Comparison of ENCODE assay signal across 8 cellular contexts in genomic region chr9:120579139-120579749, GRCh38. TPM values are rescaled to one million over a fixed set of nuclear protein-coding genes. Genes with fewer than 3 reads are reported as not detected.
A peak's percentile ranks its signal among the peaks of the same experiment; 100 is the strongest.
DNase-seq lines count a peak whose midpoint lies in the region; ATAC-seq and TF ChIP-seq lines count a peak whose summit lies in the region.

No MANE protein-coding gene starts in this region.

- no peaks in the 10 kb centered on the region for H4K20me1 ChIP-seq in PC-9 (ENCODE audit: insufficient read depth)

- H3K27me3 ChIP-seq in PC-9 (ENCODE audit: insufficient read depth, low read depth): no peaks in the 10 kb centered on the region
- H3K27me3 ChIP-seq in naive thymus-derived CD4-positive, alpha-beta T cell (ENCODE audit: control insufficient read depth in 2 of 2, insufficient read depth in 2 of 2, low read length in 2 of 2): no peaks in the 10 kb centered on the region

- ATAC-seq in effector memory CD8-positive, alpha-beta T cell (replicated peaks): no peak
- ATAC-seq in naive thymus-derived CD4-positive, alpha-beta T cell: no peak
- no peak for ATAC-seq in GM19463 (IDR thresholded peaks at IDR 0.05; ENCODE audit: unreplicated experiment)

- peaks cover 1% of the 10 kb centered on the region for H3K9me3 Mint-ChIP-seq in activated naive CD4-positive, alpha-beta T cell treated with anti-CD3 and anti-CD28 coated beads, Interleukin-2, amount 10 ng/mL, durations not matched to agents 7 days and 5 days
- H3K9me3 Mint-ChIP-seq in effector memory CD8-positive, alpha-beta T cell: no peaks in the 10 kb centered on the region
- peaks cover 0 to 1% (median 0%) of the 10 kb centered on the region in 11 donors for H3K9me3 Mint-ChIP-seq in naive thymus-derived CD4-positive, alpha-beta T cell

- H3K4me1 Mint-ChIP-seq in activated naive CD4-positive, alpha-beta T cell treated with anti-CD3 and anti-CD28 coated beads, Interleukin-2, amount 10 ng/mL, durations not matched to agents 7 days and 5 days: peaks cover 68% of the 10 kb centered on the region
- peaks cover 27 to 42% of the 10 kb centered on the region in 2 donors for H3K4me1 Mint-ChIP-seq in effector memory CD8-positive, alpha-beta T cell (ENCODE audit: low read depth in 2 of 2)
- H3K4me1 Mint-ChIP-seq in naive thymus-derived CD4-positive, alpha-beta T cell: peaks cover 31 to 70% (median 63%) of the 10 kb centered on the region in 7 donors

- H3K27ac ChIP-seq in PC-9: no peak overlapping the region
- H3K27ac ChIP-seq in naive thymus-derived CD4-positive, alpha-beta T cell (ENCODE audit: low read depth, low read length): peak overlapping the region; percentile 81

- H3K27me3 Mint-ChIP-seq in activated naive CD4-positive, alpha-beta T cell treated with anti-CD3 and anti-CD28 coated beads, Interleukin-2, amount 10 ng/mL, durations not matched to agents 7 days and 5 days: no peaks in the 10 kb centered on the region
- H3K27me3 Mint-ChIP-seq in effector memory CD8-positive, alpha-beta T cell: no peaks in the 10 kb centered on the region
- H3K27me3 Mint-ChIP-seq in naive thymus-derived CD4-positive, alpha-beta T cell: no peaks in the 10 kb centered on the region

- peak; percentile 22 for DNase-seq in activated naive CD4-positive, alpha-beta T cell treated with anti-CD3 and anti-CD28 coated beads, Interleukin-2, amount 10 ng/mL, durations not matched to agents 7 days and 5 days
- no peak for DNase-seq in activated naive CD4-positive, alpha-beta T cell treated with anti-CD3 and anti-CD28 coated beads, Interleukin-2, amount 50 U/mL, for 16 hours
- DNase-seq in PC-9 (no peak), ecto neural progenitor cell (ENCODE audit: low spot score) (no peak)
- DNase-seq in effector memory CD8-positive, alpha-beta T cell: no peak
- DNase-seq in naive thymus-derived CD4-positive, alpha-beta T cell: peak in 1 of 9 donors; percentile 6
- no peak for DNase-seq in effector CD4-positive, alpha-beta T cell

- no TSS peak for BruUV-seq in PC-9 (replicated peaks; lab: Mats Ljungman, UMichigan)

- no peaks in the 10 kb centered on the region for H3K9me2 ChIP-seq in PC-9 (ENCODE audit: insufficient read depth)

- peak overlapping the region; percentile 82 for H3K4me3 Mint-ChIP-seq in activated naive CD4-positive, alpha-beta T cell treated with anti-CD3 and anti-CD28 coated beads, Interleukin-2, amount 10 ng/mL, durations not matched to agents 7 days and 5 days
- peak overlapping the region; percentile 94 to 97 for H3K4me3 Mint-ChIP-seq in effector memory CD8-positive, alpha-beta T cell
- peak overlapping the region; percentile 86 to 98 (median 94) for H3K4me3 Mint-ChIP-seq in naive thymus-derived CD4-positive, alpha-beta T cell

- peak overlapping the region; percentile 93 for H2AFZ ChIP-seq in PC-9

- POLR2A ChIA-PET in PC-9 (lab: Charles Lee; ENCODE audit: unreplicated experiment): interaction anchor here (0.7 kb wide), 2 partner anchors 39 to 214 kb away, joined by 3 to 5 read pairs; partner anchors contain the start of gene FBXW2
- POLR2A ChIA-PET in naive thymus-derived CD4-positive, alpha-beta T cell (lab: Charles Lee): no interaction called here

- peak overlapping the region; percentile 79 for H3K4me2 ChIP-seq in PC-9

- no peaks in the 10 kb centered on the region for H3K9me3 ChIP-seq in PC-9 (ENCODE audit: insufficient read depth, low read depth)
- no peaks in the 10 kb centered on the region for H3K9me3 ChIP-seq in naive thymus-derived CD4-positive, alpha-beta T cell (ENCODE audit: control insufficient read depth in 2 of 3, low read length in 3 of 3)

- H3K27ac Mint-ChIP-seq in activated naive CD4-positive, alpha-beta T cell treated with anti-CD3 and anti-CD28 coated beads, Interleukin-2, amount 10 ng/mL, durations not matched to agents 7 days and 5 days: peak overlapping the region; percentile 91
- H3K27ac Mint-ChIP-seq in effector memory CD8-positive, alpha-beta T cell: peak overlapping the region; percentile 97 to 98
- peak overlapping the region; percentile 88 to 95 (median 91) for H3K27ac Mint-ChIP-seq in naive thymus-derived CD4-positive, alpha-beta T cell

- peaks cover 38% of the 10 kb centered on the region for H3K36me3 Mint-ChIP-seq in activated naive CD4-positive, alpha-beta T cell treated with anti-CD3 and anti-CD28 coated beads, Interleukin-2, amount 10 ng/mL, durations not matched to agents 7 days and 5 days
- peaks cover 4% of the 10 kb centered on the region for H3K36me3 Mint-ChIP-seq in effector memory CD8-positive, alpha-beta T cell (ENCODE audit: insufficient read depth)
- peaks cover 0 to 24% (median 8%) of the 10 kb centered on the region in 5 donors for H3K36me3 Mint-ChIP-seq in naive thymus-derived CD4-positive, alpha-beta T cell

- H3K79me2 ChIP-seq in PC-9 (ENCODE audit: low read depth): peaks cover 43% of the 10 kb centered on the region

- peak overlapping the region; percentile 79 for H3K4me3 ChIP-seq in PC-9
- peak overlapping the region; percentile 85 for H3K4me3 ChIP-seq in naive thymus-derived CD4-positive, alpha-beta T cell (ENCODE audit: low read length)

- no peak for TF ChIP-seq CTCF in PC-9 (conservative IDR thresholded peaks at IDR 0.05)

- H3K36me3 ChIP-seq in PC-9 (ENCODE audit: low read depth): no peaks in the 10 kb centered on the region
- H3K36me3 ChIP-seq in naive thymus-derived CD4-positive, alpha-beta T cell (ENCODE audit: control insufficient read depth in 2 of 3, insufficient read depth in 3 of 3, low read length in 3 of 3): peaks cover 0 to 8% (median 0%) of the 10 kb centered on the region in 3 experiments

- intact Hi-C loops in PC-9 (cut with micrococcal nuclease; ENCODE audit: unreplicated experiment): no loop called here
- intact Hi-C loops in naive thymus-derived CD4-positive, alpha-beta T cell (cut with micrococcal nuclease): no loop called here

- H3K4me1 ChIP-seq in PC-9 (replicated peaks; ENCODE audit: insufficient read depth): peaks cover 13% of the 10 kb centered on the region
- H3K4me1 ChIP-seq in naive thymus-derived CD4-positive, alpha-beta T cell (ENCODE audit: control insufficient read depth in 2 of 2, insufficient read depth in 2 of 2, low read length in 2 of 2): peaks cover 15 to 17% of the 10 kb centered on the region in 2 donors

- CTCF ChIA-PET in activated naive CD4-positive, alpha-beta T cell treated with anti-CD3 and anti-CD28 coated beads, Interleukin-2, amount 10 ng/mL, durations not matched to agents 7 days and 5 days (lab: Charles Lee): interaction anchor here (1.0 kb wide), 1 partner anchor 19 kb away, joined by 3 read pairs; no protein-coding TSS in a partner anchor
- CTCF ChIA-PET in PC-9 (lab: Charles Lee): no interaction called here
- CTCF ChIA-PET in naive thymus-derived CD4-positive, alpha-beta T cell (lab: Charles Lee): no interaction called here

- no peaks in the 10 kb centered on the region for H3F3A ChIP-seq in PC-9 (ENCODE audit: insufficient read depth, low read depth)

RNA-seq across cellular contexts. Expression of gene CDK5RAP2, which starts 0.7 kb away (rescaled TPM):
- 113 and 138 TPM in 2 replicates for total RNA-seq in PC-9 (2021)
- 10 to 100 TPM; 62.2 to 98.1 (median 78.1) TPM for total RNA-seq in naive thymus-derived CD4-positive, alpha-beta T cell
- 10 to 100 TPM; 23.7 to 39.9 TPM for polyA plus RNA-seq in naive thymus-derived CD4-positive, alpha-beta T cell
